In genomic region chr14:95507701-95508103, GRCh38 we compare ENCODE assay signal across 1 cellular context.
TF ChIP-seq lines count a peak whose summit lies in the region.

No MANE protein-coding gene starts in this region.

TF ChIP-seq in HepG2, 621 proteins besides CTCF, POLR2A, EP300 and RAD21:
- TF ChIP-seq MZF1 (CRISPR knock-in tag; IDR thresholded peaks at IDR 0.05; ENCODE audit: borderline replicate concordance) (no peak), ZFY (CRISPR knock-in tag; IDR thresholded peaks at IDR 0.05) (no peak), USF2 (IDR thresholded peaks at IDR 0.05; ENCODE audit: low read depth, low read length) (no peak), USF2 (CRISPR knock-in tag; IDR thresholded peaks at IDR 0.05; ENCODE audit: borderline replicate concordance) (no peak), ARNTL (CRISPR knock-in tag; IDR thresholded peaks at IDR 0.05) (no peak), FOSL2 (CRISPR knock-in tag; IDR thresholded peaks at IDR 0.05) (0 out of 2 replicates have a peak, but pooled peaks have one; percentile 7), MBNL3 (CRISPR knock-in tag; conservative IDR thresholded peaks at IDR 0.05) (no peak)
